In genomic region chr6:34172961-34173775, GRCh38 we compare ENCODE assay signal across 19 cellular contexts. TPM values are rescaled to one million over a fixed set of nuclear protein-coding genes. Genes with fewer than 3 reads are reported as not detected.
DNase-seq lines count a peak whose midpoint lies in the region; ATAC-seq and TF ChIP-seq lines count a peak whose summit lies in the region.
"Had no signal": no experiment of that assay in that cellular context is flagged by ENCODE, and none has a peak within 500 bp of the region (broad histone marks: within the 10 kb centered on the region; RNA-seq: fewer than 3 reads in every experiment).

No MANE protein-coding gene starts in this region.

- no peak overlapping the region for H3K27ac Mint-ChIP-seq in immature natural killer cell

- no peaks in the 10 kb centered on the region for H3K9me3 Mint-ChIP-seq in immature natural killer cell

- POLR2A ChIA-PET in HEK293 (lab: Yijun Ruan, JAX): no interaction called here

- H3K27ac ChIP-seq in HEK293 (ENCODE audit: extremely low read depth, low read depth, low read length): no peak overlapping the region

- H3K4me3 Mint-ChIP-seq in immature natural killer cell: no peak overlapping the region

- no peaks in the 10 kb centered on the region for H3K9me3 ChIP-seq in HEK293 (ENCODE audit: control insufficient read depth, insufficient read depth, low read depth, low read length)
- H3K9me3 ChIP-seq: HAP-1 had no signal

- DNase-seq in activated CD8-positive, alpha-beta memory T cell treated with anti-CD3 and anti-CD28 coated beads, Interleukin-2, amount 50 U/mL, for 48 hours: peak; percentile 30
- DNase-seq in activated CD8-positive, alpha-beta memory T cell treated with anti-CD3 and anti-CD28 coated beads, Interleukin-2, amount 50 U/mL, for 4 hours: no peak
- DNase-seq in posterior vena cava (ENCODE audit: low spot score) (peak; percentile 50), iPS-NIHi7 (ENCODE audit: extremely low spot score) (no peak), immature natural killer cell (no peak), DMS79 (lab: John Stamatoyannopoulos, UW) (no peak)
- DNase-seq: 8988T, C1 segment of cervical spinal cord, EL, Karpas-422, MM.1S, NCI-H1105, NCI-H1694 treated with DMSO at 0.1 percent for 48 hours, NCI-H345, NCI-H526 treated with DMSO at 0.1 percent for 48 hours, Right ventricle myocardium superior had no signal

- peak; percentile 49 for ATAC-seq in esophagus mucosa

- no peaks in the 10 kb centered on the region for H3K36me3 Mint-ChIP-seq in immature natural killer cell

- intact Hi-C loops in posterior vena cava (cut with DNase I): no loop called here

- CTCF ChIA-PET in HEK293 (lab: Yijun Ruan, JAX): interaction anchor here (0.5 to 0.7 kb wide), 4 partner anchors 21 to 428 kb away, joined by 3 to 5 read pairs (median 3); no protein-coding TSS in a partner anchor

- no peak overlapping the region for H3K4me3 ChIP-seq in HEK293 (ENCODE audit: low read depth, low read length)
- H3K4me3 ChIP-seq: HAP-1 had no signal

- H3K27me3 Mint-ChIP-seq in immature natural killer cell (ENCODE audit: low read depth in 3 of 3): peaks cover 3 to 9% (median 3%) of the 10 kb centered on the region in 3 donors

- no peaks in the 10 kb centered on the region for H3K36me3 ChIP-seq in HEK293 (ENCODE audit: control insufficient read depth in 2 of 2, insufficient read depth in 1 of 2, low read length in 2 of 2)
- H3K36me3 ChIP-seq: HAP-1 had no signal

- no peak for TF ChIP-seq CTCF in HEK293 (tag by site-specific recombination; IDR thresholded peaks at IDR 0.05)

- no peaks in the 10 kb centered on the region for H3K4me1 Mint-ChIP-seq in immature natural killer cell

- no peaks in the 10 kb centered on the region for H3K4me1 ChIP-seq in HEK293 (ENCODE audit: control insufficient read depth, insufficient read depth, low read length)
- H3K4me1 ChIP-seq: HAP-1 had no signal

TF ChIP-seq in HEK293, 187 proteins besides CTCF, POLR2A, EP300 and RAD21:
- TF ChIP-seq ZNF510 (tag by site-specific recombination; IDR thresholded peaks at IDR 0.05; ENCODE audit: insufficient replicate concordance) (no peak), ZNF629 (tag by site-specific recombination; IDR thresholded peaks at IDR 0.05) (no peak), BCL6B (tag by site-specific recombination; IDR thresholded peaks at IDR 0.05) (peak; percentile 47; the same call in 1 of the 2 replicates)

RNA-seq across cellular contexts. Expression of gene GRM4, which starts 27.3 kb away (rescaled TPM):
- total RNA-seq in esophagus mucosa: not detected
- total RNA-seq in posterior vena cava: not detected
- not detected for polyA plus RNA-seq in immature natural killer cell
- total RNA-seq: Right ventricle myocardium superior had no signal

Comparison
In these comparisons a context has a peak if more than half of its experiments do, and no peak if none do; other contexts are left out.
1. DNase-seq: peak in activated CD8-positive, alpha-beta memory T cell treated with anti-CD3 and anti-CD28 coated beads, Interleukin-2, amount 50 U/mL, for 48 hours (single experiment) and posterior vena cava (single experiment); none in activated CD8-positive, alpha-beta memory T cell treated with anti-CD3 and anti-CD28 coated beads, Interleukin-2, amount 50 U/mL, for 4 hours (single experiment), iPS-NIHi7 (single experiment), immature natural killer cell (0 of 3) and DMS79 (single experiment).